In genomic region chr13:68927387-68928026, GRCh38 we compare ENCODE assay signal across 8 cellular contexts.
DNase-seq lines count a peak whose midpoint lies in the region; ATAC-seq and TF ChIP-seq lines count a peak whose summit lies in the region.

No MANE protein-coding gene starts in this region.

- H3K27me3 Mint-ChIP-seq in naive thymus-derived CD8-positive, alpha-beta T cell, result no peaks in the 10 kb centered on the region

- H3K27ac Mint-ChIP-seq in naive thymus-derived CD8-positive, alpha-beta T cell, result no peak overlapping the region

- H3K36me3 ChIP-seq in thyroid gland, result no peaks in the 10 kb centered on the region

- peaks cover 0 to 17% (median 6%) of the 10 kb centered on the region in 9 donors for H3K9me3 Mint-ChIP-seq in naive thymus-derived CD8-positive, alpha-beta T cell

- intact Hi-C loops in thyroid gland (cut with DNase I), result no loop called here

- H3K4me3 Mint-ChIP-seq in naive thymus-derived CD8-positive, alpha-beta T cell, result no peak overlapping the region

- H3K27me3 ChIP-seq in thyroid gland, result no peaks in the 10 kb centered on the region

- H3K4me1 ChIP-seq in thyroid gland, result no peaks in the 10 kb centered on the region

- DNase-seq in D341Med (ENCODE audit: low spot score) (peak; percentile 52), SHP77 treated with DMSO at 0.1 percent for 48 hours (lab: John Stamatoyannopoulos, UW) (peak; percentile 60), islet precursor cell (peak; percentile 80), middle frontal gyrus (ENCODE audit: extremely low spot score, low spot score) (no peak), thyroid gland (no peak)
- no peak for DNase-seq in naive thymus-derived CD8-positive, alpha-beta T cell

- TF ChIP-seq POLR2A in thyroid gland (IDR thresholded peaks at IDR 0.05), result no peak

- H3K9me3 ChIP-seq in thyroid gland, result no peaks in the 10 kb centered on the region

- no peaks in the 10 kb centered on the region for H3K36me3 Mint-ChIP-seq in naive thymus-derived CD8-positive, alpha-beta T cell

- POLR2A ChIA-PET in naive thymus-derived CD8-positive, alpha-beta T cell (lab: Charles Lee), result no interaction called here

- H3K4me1 Mint-ChIP-seq in naive thymus-derived CD8-positive, alpha-beta T cell, result no peaks in the 10 kb centered on the region

- WGBS in thyroid gland, 2 donors, result 35 to 37% methylated on average over 2 of the region's 2 CpGs

- no peak overlapping the region for H3K27ac ChIP-seq in thyroid gland

- no peak overlapping the region for H3K4me3 ChIP-seq in thyroid gland (replicated peaks in 1 of 3)

- no peak for TF ChIP-seq CTCF in thyroid gland (IDR thresholded peaks at IDR 0.05)

- ATAC-seq in HG03565 (IDR thresholded peaks at IDR 0.05; ENCODE audit: unreplicated experiment) (peak; percentile 55), HG02678 (IDR thresholded peaks at IDR 0.05; ENCODE audit: unreplicated experiment) (no peak)
- no peak for ATAC-seq in naive thymus-derived CD8-positive, alpha-beta T cell

Comparison
In these comparisons a context has a peak if more than half of its experiments do, and no peak if none do; other contexts are left out.
1. DNase-seq: peak in D341Med (single experiment), SHP77 treated with DMSO at 0.1 percent for 48 hours (single experiment) and islet precursor cell (single experiment); none in middle frontal gyrus (single experiment), thyroid gland (0 of 2) and naive thymus-derived CD8-positive, alpha-beta T cell (0 of 10).